ENCODE assay signal across 15 cellular contexts in the genomic region with DNA sequence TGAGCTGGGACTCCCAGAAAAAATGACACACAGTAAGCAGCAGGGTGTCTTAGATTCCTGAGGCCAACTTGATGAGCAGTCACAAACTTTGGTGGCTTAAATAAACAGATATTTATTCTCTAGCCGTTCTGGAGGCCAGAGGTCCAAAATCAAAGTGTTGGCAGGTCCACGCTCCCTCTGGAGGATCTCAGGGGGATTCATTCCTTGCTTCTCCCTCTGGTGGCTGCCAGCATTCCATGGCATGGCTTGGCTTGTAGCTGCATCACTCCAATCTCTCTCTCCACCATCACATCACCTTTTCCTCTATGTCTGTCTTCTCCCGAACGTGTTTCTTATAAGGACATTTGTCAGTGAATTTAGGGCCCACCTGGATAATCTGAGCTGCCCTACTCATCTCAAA.
DNase-seq lines count a peak whose midpoint lies in the region; ATAC-seq lines count a peak whose summit lies in the region.
"Had no signal": no experiment of that assay in that cellular context is flagged by ENCODE, and none has a peak within 500 bp of the region (broad histone marks: within the 10 kb centered on the region; RNA-seq: fewer than 3 reads in every experiment).

No MANE protein-coding gene starts in this region.

- no peak overlapping the region for H4K8ac ChIP-seq in mesendoderm (ENCODE audit: low read depth, low read length)

- peaks cover 5% of the 10 kb centered on the region for H3K4me1 ChIP-seq in mesendoderm (ENCODE audit: control insufficient read depth, low read depth, low read length)

- DNase-seq in activated CD4-positive, alpha-beta T cell treated with anti-CD3 and anti-CD28 coated beads for 36 hours, result no peak
- DNase-seq in activated CD4-positive, alpha-beta T cell treated with anti-CD3 and anti-CD28 coated beads for 4 hours, result no peak
- DNase-seq in LHCN-M2 (ENCODE audit: low read depth), result peak; percentile 46
- DNase-seq in mesendoderm, result peak; percentile 56
- no peak for DNase-seq in stimulated activated CD4-positive, alpha-beta T cell treated with anti-CD3 and anti-CD28 coated beads, Interleukin-15, amount 100 ng/mL, for 24 hours
- DNase-seq in H7, result no peak
- DNase-seq: activated CD4-positive, CD25-positive, alpha-beta regulatory T cell; activated T-cell treated with anti-CD3 and anti-CD28 coated beads for 4 hours; gastrocnemius medialis; NCI-H187 treated with DMSO at 0.1 percent for 48 hours; NCI-H748 treated with DMSO at 0.1 percent for 48 hours; ovary had no signal

- peaks cover 87% of the 10 kb centered on the region for H3K4me1 Mint-ChIP-seq in activated CD4-positive, alpha-beta T cell treated with anti-CD3 and anti-CD28 coated beads for 36 hours
- H3K4me1 Mint-ChIP-seq in activated T-helper 17 cell treated with anti-CD3 and anti-CD28 coated beads, Interleukin-2, amount 50 U/mL, for 72 hours, result peaks cover 70% of the 10 kb centered on the region

- no peak overlapping the region for H3K4me3 ChIP-seq in mesendoderm (ENCODE audit: low read length)
- H3K4me3 ChIP-seq in H7 (ENCODE audit: insufficient read depth, low read depth, low read length), result no peak overlapping the region
- H3K4me3 ChIP-seq: gastrocnemius medialis, ovary had no signal

- H3K27me3 ChIP-seq in mesendoderm (ENCODE audit: insufficient read depth, low read length, poor library complexity) (no peaks in the 10 kb centered on the region), H7 (ENCODE audit: control insufficient read depth, insufficient read depth, low read length) (no peaks in the 10 kb centered on the region)
- H3K27me3 ChIP-seq: gastrocnemius medialis, ovary had no signal

- no CpG with 5 or more reads among the region's 4 CpGs for WGBS in mesendoderm (ENCODE audit: extremely low coverage, insufficient coverage, low lambda C conversion rate)

- H3K9ac ChIP-seq in mesendoderm (ENCODE audit: low read length), result no peak overlapping the region
- H3K9ac ChIP-seq: KMS-11 had no signal

- no peak overlapping the region for H3K23ac ChIP-seq in mesendoderm (ENCODE audit: low read length)

- no peak overlapping the region for H3K56ac ChIP-seq in mesendoderm (ENCODE audit: low read length)

- no peak overlapping the region for H2BK120ac ChIP-seq in mesendoderm (ENCODE audit: low read depth, low read length)

- POLR2A ChIA-PET in activated CD4-positive, alpha-beta T cell treated with anti-CD3 and anti-CD28 coated beads for 36 hours (lab: Charles Lee), result no interaction called here

- H3K27ac ChIP-seq in mesendoderm (ENCODE audit: low read depth, low read length), result no peak overlapping the region
- H3K27ac ChIP-seq: KMS-11, ovary had no signal

- peaks cover 22% of the 10 kb centered on the region for H3K36me3 Mint-ChIP-seq in activated CD4-positive, alpha-beta T cell treated with anti-CD3 and anti-CD28 coated beads for 36 hours (ENCODE audit: low read depth)
- peaks cover 45% of the 10 kb centered on the region for H3K36me3 Mint-ChIP-seq in activated T-helper 17 cell treated with anti-CD3 and anti-CD28 coated beads, Interleukin-2, amount 50 U/mL, for 72 hours (ENCODE audit: low read depth)

- peak overlapping the region; percentile 14 for H3K27ac Mint-ChIP-seq in activated CD4-positive, alpha-beta T cell treated with anti-CD3 and anti-CD28 coated beads for 36 hours
- peak overlapping the region; percentile 81 for H3K27ac Mint-ChIP-seq in activated T-helper 17 cell treated with anti-CD3 and anti-CD28 coated beads, Interleukin-2, amount 50 U/mL, for 72 hours

- no peak overlapping the region for H2BK15ac ChIP-seq in mesendoderm (replicated peaks; ENCODE audit: low read depth)

- no peak overlapping the region for H3K4me3 Mint-ChIP-seq in activated CD4-positive, alpha-beta T cell treated with anti-CD3 and anti-CD28 coated beads for 36 hours
- H3K4me3 Mint-ChIP-seq in activated T-helper 17 cell treated with anti-CD3 and anti-CD28 coated beads, Interleukin-2, amount 50 U/mL, for 72 hours, result no peak overlapping the region

- H3K36me3 ChIP-seq in mesendoderm (ENCODE audit: control insufficient read depth, insufficient read depth, low read length) (no peaks in the 10 kb centered on the region), H7 (replicated peaks; ENCODE audit: control insufficient read depth, insufficient read depth, low read length) (no peaks in the 10 kb centered on the region)
- H3K36me3 ChIP-seq: gastrocnemius medialis, ovary had no signal

- no peak overlapping the region for H2AK5ac ChIP-seq in mesendoderm (ENCODE audit: low read length)

- no peak overlapping the region for H2BK5ac ChIP-seq in mesendoderm (ENCODE audit: low read length)

- H3K4me2 ChIP-seq in mesendoderm (ENCODE audit: low read length), result no peak overlapping the region
- H3K4me2 ChIP-seq: KMS-11 had no signal

- H3K79me1 ChIP-seq in mesendoderm (ENCODE audit: low read length), result no peaks in the 10 kb centered on the region

- CTCF ChIA-PET in activated CD4-positive, alpha-beta T cell treated with anti-CD3 and anti-CD28 coated beads for 36 hours (lab: Charles Lee), result interaction anchor here (0.7 to 1.6 kb wide), 3 partner anchors 34 to 146 kb away, joined by 3 read pairs; no protein-coding TSS in a partner anchor

- no peak for ATAC-seq in activated CD4-positive, alpha-beta T cell treated with anti-CD3 and anti-CD28 coated beads for 36 hours
- no peak for ATAC-seq in activated T-helper 17 cell treated with anti-CD3 and anti-CD28 coated beads, Interleukin-2, amount 50 U/mL, for 72 hours (replicated peaks)
- ATAC-seq in HG03442 (IDR thresholded peaks at IDR 0.05; ENCODE audit: unreplicated experiment), result no peak
- ATAC-seq: gastrocnemius medialis had no signal

- H3K18ac ChIP-seq in mesendoderm (ENCODE audit: low read length), result no peak overlapping the region

- no peak overlapping the region for H4K5ac ChIP-seq in mesendoderm (ENCODE audit: low read length)

- H3K9me3 Mint-ChIP-seq in activated CD4-positive, alpha-beta T cell treated with anti-CD3 and anti-CD28 coated beads for 36 hours (ENCODE audit: low read depth), result no peaks in the 10 kb centered on the region
- no peaks in the 10 kb centered on the region for H3K9me3 Mint-ChIP-seq in activated T-helper 17 cell treated with anti-CD3 and anti-CD28 coated beads, Interleukin-2, amount 50 U/mL, for 72 hours

- no peaks in the 10 kb centered on the region for H3K27me3 Mint-ChIP-seq in activated CD4-positive, alpha-beta T cell treated with anti-CD3 and anti-CD28 coated beads for 36 hours
- no peaks in the 10 kb centered on the region for H3K27me3 Mint-ChIP-seq in activated T-helper 17 cell treated with anti-CD3 and anti-CD28 coated beads, Interleukin-2, amount 50 U/mL, for 72 hours

- intact Hi-C loops in activated CD4-positive, alpha-beta T cell treated with anti-CD3 and anti-CD28 coated beads for 36 hours (cut with DNase I, micrococcal nuclease), result loop anchor here (2.0 kb wide), 2 partner anchors 17 to 61 kb away; no protein-coding TSS in a partner anchor

- H3K79me2 ChIP-seq in mesendoderm (ENCODE audit: control insufficient read depth, insufficient read depth, low read length), result no peaks in the 10 kb centered on the region

- no peak overlapping the region for H3K4ac ChIP-seq in mesendoderm (ENCODE audit: low read depth, low read length)

Comparison
In these comparisons a context has a peak if more than half of its experiments do, and no peak if none do; other contexts are left out.
1. DNase-seq: peak in LHCN-M2 (single experiment) and mesendoderm (single experiment); none in activated CD4-positive, alpha-beta T cell treated with anti-CD3 and anti-CD28 coated beads for 36 hours (single experiment), activated CD4-positive, alpha-beta T cell treated with anti-CD3 and anti-CD28 coated beads for 4 hours (0 of 2), stimulated activated CD4-positive, alpha-beta T cell treated with anti-CD3 and anti-CD28 coated beads, Interleukin-15, amount 100 ng/mL, for 24 hours (single experiment) and H7 (single experiment).